ENCODE assay signal across 31 cellular contexts in genomic region chr18:62125702-62126101, GRCh38.
"Had no signal": no experiment of that assay in that cellular context is flagged by ENCODE, and none has a peak within 500 bp of the region (broad histone marks: within the 10 kb centered on the region; RNA-seq: fewer than 3 reads in every experiment).

No MANE protein-coding gene starts in this region.

- H3K27me3 ChIP-seq: adrenal gland, brain microvascular endothelial cell, dorsolateral prefrontal cortex, esophagus muscularis mucosa, foreskin keratinocyte, gastroesophageal sphincter had no signal

- H3K9me3 ChIP-seq: adrenal gland, esophagus muscularis mucosa, gastroesophageal sphincter had no signal

- DNase-seq: activated B cell treated with CpG ODN at 0.5 μM for 24 hours; activated CD4-positive, alpha-beta T cell treated with anti-CD3 and anti-CD28 coated beads for 48 hours; activated CD4-positive, alpha-beta T cell treated with anti-CD3 and anti-CD28 coated beads, Interleukin-2, amount 50 U/mL, for 1 hour; activated CD4-positive, alpha-beta T cell treated with anti-CD3 and anti-CD28 coated beads, Interleukin-2, amount 50 U/mL, for 48 hours; activated CD8-positive, alpha-beta memory T cell treated with anti-CD3 and anti-CD28 coated beads for 24 hours; activated CD8-positive, alpha-beta T cell treated with anti-CD3 and anti-CD28 coated beads for 36 hours; activated effector memory CD4-positive, alpha-beta T cell treated with Interleukin-2 at 50 U/mL for 16 hours; activated naive CD4-positive, alpha-beta T cell treated with anti-CD3 and anti-CD28 coated beads for 36 hours; activated naive CD8-positive, alpha-beta T cell treated with anti-CD3 and anti-CD28 coated beads for 36 hours; activated naive CD8-positive, alpha-beta T cell treated with anti-CD3 and anti-CD28 coated beads, Interleukin-2, amount 50 U/mL, for 24 hours; activated T-cell treated with anti-CD3 and anti-CD28 coated beads, Interleukin-2, amount 50 U/mL, for 4 hours; adrenal gland; brain microvascular endothelial cell; dorsolateral prefrontal cortex; effector memory CD4-positive, alpha-beta T cell; endodermal cell; erythroblast; foreskin keratinocyte; head of caudate nucleus; T-helper 2 cell; WERI-Rb-1 had no signal

- FAIRE-seq: astrocyte, bronchial epithelial cell had no signal

- H3K4me3 ChIP-seq: adrenal gland, coronary artery, dorsolateral prefrontal cortex, esophagus muscularis mucosa, gastroesophageal sphincter had no signal

- H3K27me3 Mint-ChIP-seq: activated B cell treated with CpG ODN at 0.5 μM for 24 hours; activated CD8-positive, alpha-beta T cell treated with anti-CD3 and anti-CD28 coated beads for 36 hours; activated naive CD4-positive, alpha-beta T cell treated with anti-CD3 and anti-CD28 coated beads, Interleukin-2, amount 50 U/mL, for 24 hours; activated naive CD8-positive, alpha-beta T cell treated with anti-CD3 and anti-CD28 coated beads for 36 hours; activated naive CD8-positive, alpha-beta T cell treated with anti-CD3 and anti-CD28 coated beads, Interleukin-2, amount 50 U/mL, for 24 hours; activated T-helper 17 cell treated with anti-CD3 and anti-CD28 coated beads, Interleukin-2, amount 50 U/mL, for 72 hours; central memory CD8-positive, alpha-beta T cell; dendritic cell treated with granulocyte-macrophage colony-stimulating factor and Interleukin-4, amounts not matched to agents 40 ng/mL and 50 ng/mL, for 4 days had no signal

- H3K36me3 ChIP-seq: adrenal gland, brain microvascular endothelial cell, WERI-Rb-1 had no signal

- H3K27ac Mint-ChIP-seq: activated B cell treated with CpG ODN at 0.5 μM for 24 hours; activated CD8-positive, alpha-beta T cell treated with anti-CD3 and anti-CD28 coated beads for 36 hours; activated naive CD4-positive, alpha-beta T cell treated with anti-CD3 and anti-CD28 coated beads for 36 hours; activated naive CD4-positive, alpha-beta T cell treated with anti-CD3 and anti-CD28 coated beads, Interleukin-2, amount 50 U/mL, for 24 hours; activated naive CD8-positive, alpha-beta T cell treated with anti-CD3 and anti-CD28 coated beads for 36 hours; activated naive CD8-positive, alpha-beta T cell treated with anti-CD3 and anti-CD28 coated beads, Interleukin-2, amount 50 U/mL, for 24 hours; activated T-helper 17 cell treated with anti-CD3 and anti-CD28 coated beads, Interleukin-2, amount 50 U/mL, for 72 hours; dendritic cell treated with granulocyte-macrophage colony-stimulating factor and Interleukin-4, amounts not matched to agents 40 ng/mL and 50 ng/mL, for 4 days; endodermal cell had no signal

- H3K27ac ChIP-seq: adrenal gland, brain microvascular endothelial cell, coronary artery, dorsolateral prefrontal cortex, esophagus muscularis mucosa, foreskin keratinocyte, gastroesophageal sphincter, WERI-Rb-1 had no signal

- H3K4me1 ChIP-seq: adrenal gland, esophagus muscularis mucosa, gastroesophageal sphincter had no signal

- H3K4me1 Mint-ChIP-seq: activated B cell treated with CpG ODN at 0.5 μM for 24 hours; activated naive CD4-positive, alpha-beta T cell treated with anti-CD3 and anti-CD28 coated beads, Interleukin-2, amount 50 U/mL, for 24 hours; activated naive CD8-positive, alpha-beta T cell treated with anti-CD3 and anti-CD28 coated beads, Interleukin-2, amount 50 U/mL, for 24 hours; activated T-helper 17 cell treated with anti-CD3 and anti-CD28 coated beads, Interleukin-2, amount 50 U/mL, for 72 hours; central memory CD8-positive, alpha-beta T cell; endodermal cell had no signal

- H3K4me3 Mint-ChIP-seq: activated B cell treated with CpG ODN at 0.5 μM for 24 hours; activated CD8-positive, alpha-beta T cell treated with anti-CD3 and anti-CD28 coated beads for 36 hours; activated naive CD4-positive, alpha-beta T cell treated with anti-CD3 and anti-CD28 coated beads for 36 hours; activated naive CD4-positive, alpha-beta T cell treated with anti-CD3 and anti-CD28 coated beads, Interleukin-2, amount 50 U/mL, for 24 hours; activated naive CD8-positive, alpha-beta T cell treated with anti-CD3 and anti-CD28 coated beads for 36 hours; activated naive CD8-positive, alpha-beta T cell treated with anti-CD3 and anti-CD28 coated beads, Interleukin-2, amount 50 U/mL, for 24 hours; activated T-cell treated with anti-CD3 and anti-CD28 coated beads, Interleukin-2, amount 50 U/mL, for 4 hours; activated T-helper 17 cell treated with anti-CD3 and anti-CD28 coated beads, Interleukin-2, amount 50 U/mL, for 72 hours; central memory CD8-positive, alpha-beta T cell; dendritic cell treated with granulocyte-macrophage colony-stimulating factor and Interleukin-4, amounts not matched to agents 40 ng/mL and 50 ng/mL, for 4 days; endodermal cell had no signal

- ATAC-seq: activated CD4-positive, CD25-positive, alpha-beta regulatory T cell treated with anti-CD3 and anti-CD28 coated beads, Interleukin-2, amount 50 U/mL, for 24 hours; activated CD8-positive, alpha-beta T cell treated with anti-CD3 and anti-CD28 coated beads for 36 hours; activated naive CD8-positive, alpha-beta T cell treated with anti-CD3 and anti-CD28 coated beads, Interleukin-2, amount 50 U/mL, for 24 hours; activated T-cell treated with anti-CD3 and anti-CD28 coated beads, Interleukin-2, amount 50 U/mL, for 4 hours; activated T-helper 17 cell treated with anti-CD3 and anti-CD28 coated beads, Interleukin-2, amount 50 U/mL, for 72 hours; foreskin keratinocyte; gastroesophageal sphincter had no signal

- H3K9me3 Mint-ChIP-seq: activated B cell treated with CpG ODN at 0.5 μM for 24 hours; activated CD8-positive, alpha-beta T cell treated with anti-CD3 and anti-CD28 coated beads for 36 hours; activated naive CD4-positive, alpha-beta T cell treated with anti-CD3 and anti-CD28 coated beads for 36 hours; activated naive CD4-positive, alpha-beta T cell treated with anti-CD3 and anti-CD28 coated beads, Interleukin-2, amount 50 U/mL, for 24 hours; activated naive CD8-positive, alpha-beta T cell treated with anti-CD3 and anti-CD28 coated beads for 36 hours; activated naive CD8-positive, alpha-beta T cell treated with anti-CD3 and anti-CD28 coated beads, Interleukin-2, amount 50 U/mL, for 24 hours; activated T-cell treated with anti-CD3 and anti-CD28 coated beads, Interleukin-2, amount 50 U/mL, for 4 hours; activated T-helper 17 cell treated with anti-CD3 and anti-CD28 coated beads, Interleukin-2, amount 50 U/mL, for 72 hours; central memory CD8-positive, alpha-beta T cell; dendritic cell treated with granulocyte-macrophage colony-stimulating factor and Interleukin-4, amounts not matched to agents 40 ng/mL and 50 ng/mL, for 4 days; endodermal cell had no signal
